ENCODE assay signal across 11 cellular contexts in the genomic region with DNA sequence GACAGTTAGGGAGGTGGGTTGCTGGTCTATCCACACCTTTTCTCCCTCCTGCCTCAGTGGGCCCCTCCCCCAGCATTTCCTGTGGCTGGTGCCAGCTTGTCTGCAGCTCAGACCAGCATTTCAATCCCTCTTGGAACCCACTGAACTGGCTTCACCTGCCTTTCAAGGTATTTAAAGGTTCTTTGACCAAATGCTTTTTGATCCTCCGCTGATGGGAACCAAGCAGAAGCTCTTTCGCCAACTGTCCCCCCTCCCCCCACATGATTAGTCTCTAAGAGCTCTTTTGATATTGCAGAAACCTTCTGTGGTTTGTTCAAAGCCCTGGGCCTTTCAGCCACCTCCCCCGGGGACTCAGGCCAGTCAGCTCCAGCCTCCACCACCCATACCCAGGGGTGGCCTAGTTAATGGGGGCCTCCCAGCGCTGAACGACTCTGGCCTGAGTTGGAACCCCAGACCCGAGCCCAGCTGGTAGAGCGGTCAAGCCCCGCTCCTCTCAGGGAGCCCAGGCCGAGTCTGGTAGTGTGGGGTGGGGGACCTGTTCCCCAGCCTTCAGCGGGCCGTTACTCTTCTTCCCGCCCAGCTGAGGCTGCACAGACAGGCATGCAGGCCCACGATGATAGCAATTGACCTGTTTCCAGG. TPM values are rescaled to one million over a fixed set of nuclear protein-coding genes. Genes with fewer than 3 reads are reported as not detected.
DNase-seq lines count a peak whose midpoint lies in the region; ATAC-seq and TF ChIP-seq lines count a peak whose summit lies in the region.
"Had no signal": no experiment of that assay in that cellular context is flagged by ENCODE, and none has a peak within 500 bp of the region (broad histone marks: within the 10 kb centered on the region; RNA-seq: fewer than 3 reads in every experiment).

No MANE protein-coding gene starts in this region.

- TF ChIP-seq POLR2A in prostate gland (IDR thresholded peaks at IDR 0.05): no peak

- H3K4me3 Mint-ChIP-seq in chondrocyte (ENCODE audit: unreplicated experiment): no peak overlapping the region
- H3K4me3 Mint-ChIP-seq: HFFc6 had no signal

- TF ChIP-seq CTCF in dorsolateral prefrontal cortex (IDR thresholded peaks at IDR 0.05 in 54 of 56, conservative IDR thresholded peaks at IDR 0.05 in 2 of 56; ENCODE audit: low read depth in 1 of 56, partially characterized antibody in 56 of 56) (no peak), prostate gland (IDR thresholded peaks at IDR 0.05) (no peak), chondrocyte (IDR thresholded peaks at IDR 0.05) (no peak)

- no peaks in the 10 kb centered on the region for H3K9me3 ChIP-seq in BLaER1 treated with 17β-estradiol and CSF1 and Interleukin-3, amounts not matched to agents 10 nM and 100 nM (replicated peaks in 1 of 11)
- no peaks in the 10 kb centered on the region for H3K9me3 ChIP-seq in HUES48 (ENCODE audit: control insufficient read depth, insufficient read depth, low read length)
- H3K9me3 ChIP-seq in prostate gland: no peaks in the 10 kb centered on the region

- H3K4me1 ChIP-seq in BLaER1 treated with 17β-estradiol and CSF1 and Interleukin-3, amounts not matched to agents 10 nM and 100 nM: peaks cover 36 to 59% (median 50%) of the 10 kb centered on the region in 10 experiments
- H3K4me1 ChIP-seq in HUES48 (ENCODE audit: control insufficient read depth, insufficient read depth, low read length): peaks cover 20% of the 10 kb centered on the region
- H3K4me1 ChIP-seq in prostate gland (replicated peaks): peaks cover 19% of the 10 kb centered on the region

- peaks cover 0 to 27% (median 0%) of the 10 kb centered on the region in 11 experiments; a peak in 7 of 22 replicates for H4K20me1 ChIP-seq in BLaER1 treated with 17β-estradiol and CSF1 and Interleukin-3, amounts not matched to agents 10 nM and 100 nM

- DNase-seq in dorsolateral prefrontal cortex (no peak), prostate gland (ENCODE audit: low spot score) (peak; percentile 84), head of caudate nucleus (no peak), ACHN (no peak), chondrocyte (ENCODE audit: low spot score) (no peak)
- DNase-seq: HFFc6, NCI-H187 treated with DMSO at 0.1 percent for 48 hours had no signal

- H3K27me3 Mint-ChIP-seq in chondrocyte (ENCODE audit: low read depth): peaks cover 48% of the 10 kb centered on the region

- no peaks in the 10 kb centered on the region for H3K9me3 Mint-ChIP-seq in chondrocyte (ENCODE audit: low read depth)
- H3K9me3 Mint-ChIP-seq: HFFc6 had no signal

- H3K4me1 Mint-ChIP-seq in chondrocyte (ENCODE audit: low read depth): peaks cover 5% of the 10 kb centered on the region

- H3K27me3 ChIP-seq in BLaER1 treated with 17β-estradiol and CSF1 and Interleukin-3, amounts not matched to agents 10 nM and 100 nM: peaks cover 13 to 51% (median 32%) of the 10 kb centered on the region in 11 experiments; a peak in 21 of 22 replicates
- peaks cover 45% of the 10 kb centered on the region for H3K27me3 ChIP-seq in HUES48 (ENCODE audit: control insufficient read depth, insufficient read depth, low read length)
- H3K27me3 ChIP-seq in dorsolateral prefrontal cortex: peaks cover 0 to 23% (median 0%) of the 10 kb centered on the region in 45 donors
- H3K27me3 ChIP-seq in prostate gland (replicated peaks; ENCODE audit: insufficient read depth): no peaks in the 10 kb centered on the region

- intact Hi-C loops in dorsolateral prefrontal cortex (cut with DNase I): loop anchor here in 1 of 2 donors (10.0 kb wide), 1 partner anchor 148 kb away; no protein-coding TSS in a partner anchor
- intact Hi-C loops in prostate gland (cut with DNase I): no loop called here
- intact Hi-C loops in head of caudate nucleus (cut with DNase I): no loop called here

- H3K4me2 ChIP-seq in BLaER1 treated with 17β-estradiol and CSF1 and Interleukin-3, amounts not matched to agents 10 nM and 100 nM: peak overlapping the region; percentile 83 to 97 (median 93)

- H3K9ac ChIP-seq in BLaER1 treated with 17β-estradiol and CSF1 and Interleukin-3, amounts not matched to agents 10 nM and 100 nM: peak overlapping the region in 3 of 11 experiments; percentile 33 to 74 (median 69); a peak in 4 of 22 replicates
- no peak overlapping the region for H3K9ac ChIP-seq in HUES48 (ENCODE audit: low read depth, low read length)

- H3K27ac ChIP-seq in BLaER1 treated with 17β-estradiol and CSF1 and Interleukin-3, amounts not matched to agents 10 nM and 100 nM: peak overlapping the region in 1 of 11 experiments; percentile 74; a peak in 1 of 22 replicates
- peak overlapping the region; percentile 78 for H3K27ac ChIP-seq in HUES48 (ENCODE audit: low read depth, low read length)
- H3K27ac ChIP-seq in dorsolateral prefrontal cortex: peak overlapping the region in 49 of 59 donors; percentile 11 to 84 (median 63)
- H3K27ac ChIP-seq in prostate gland: peak overlapping the region; percentile 91 to 98

- no peaks in the 10 kb centered on the region for H3K36me3 Mint-ChIP-seq in chondrocyte (ENCODE audit: low read depth)

- 41% methylated on average over 13 of the region's 13 CpGs for WGBS in prostate gland

- no peak overlapping the region for H3K27ac Mint-ChIP-seq in chondrocyte (ENCODE audit: unreplicated experiment)
- H3K27ac Mint-ChIP-seq: HFFc6 had no signal

- in situ Hi-C loops in ACHN (cut with HindIII; ENCODE audit: low pct_ligation_motif_present, low pct_unique_long_range_greater_than_20kb, low sequenced_read_pairs): no loop called here

- no peaks in the 10 kb centered on the region for H3K36me3 ChIP-seq in BLaER1 treated with 17β-estradiol and CSF1 and Interleukin-3, amounts not matched to agents 10 nM and 100 nM
- H3K36me3 ChIP-seq in HUES48 (ENCODE audit: control insufficient read depth, insufficient read depth, low read length) (no peaks in the 10 kb centered on the region), prostate gland (no peaks in the 10 kb centered on the region)

- ATAC-seq in GM19397 (IDR thresholded peaks at IDR 0.05; ENCODE audit: unreplicated experiment): no peak
- ATAC-seq: SK-N-SH treated with all-trans-retinoic acid at 6 μM for 48 hours had no signal

- H3K4me3 ChIP-seq in BLaER1 treated with 17β-estradiol and CSF1 and Interleukin-3, amounts not matched to agents 10 nM and 100 nM: peak overlapping the region in 5 of 10 experiments; percentile 35 to 62 (median 51); a peak in 6 of 20 replicates
- H3K4me3 ChIP-seq in HUES48 (ENCODE audit: low read depth, low read length) (peak overlapping the region; percentile 66), dorsolateral prefrontal cortex (peak overlapping the region in 46 of 59 donors; percentile 35 to 68 (median 56)), prostate gland (peak overlapping the region; percentile 38 to 55)

RNA-seq across cellular contexts. Expression of gene SYT7, which starts 6.0 kb away (rescaled TPM):
- 100 to 1,000 TPM in 115 of 120 experiments, 10 to 100 TPM in 5; 52.2 to 249 (median 173) TPM for total RNA-seq in dorsolateral prefrontal cortex
- 100 to 1,000 TPM; 114 to 199 TPM for total RNA-seq in prostate gland
- total RNA-seq in chondrocyte: 0.92 to 2.0 TPM (median 1.5 TPM) in 3 replicates

Comparison
In these comparisons a context has a peak if more than half of its experiments do, and no peak if none do; other contexts are left out.
1. RNA of gene SYT7, which starts 6.0 kb away (total RNA-seq): 114 to 199 TPM in prostate gland and 52.2 to 249 TPM in dorsolateral prefrontal cortex; 0.92 to 2.0 TPM in chondrocyte; every median in the first group is over 10 times any median in the second.